23 cellular contexts compared by ENCODE assay signal in genomic region chr15:38622908-38623307, GRCh38.
"Had no signal": no experiment of that assay in that cellular context is flagged by ENCODE, and none has a peak within 500 bp of the region (broad histone marks: within the 10 kb centered on the region; RNA-seq: fewer than 3 reads in every experiment).

No MANE protein-coding gene starts in this region.

- DNase-seq: activated B cell treated with CpG ODN at 0.5 μM for 24 hours; activated CD4-positive, alpha-beta T cell treated with anti-CD3 and anti-CD28 coated beads, Interleukin-2, amount 50 U/mL, for 4 hours; activated naive CD4-positive, alpha-beta T cell; activated T-cell treated with anti-CD3 and anti-CD28 coated beads for 4 hours; activated T-cell treated with anti-CD3 and anti-CD28 coated beads, Interleukin-2, amount 50 U/mL, for 72 hours; amygdala; central memory CD4-positive, alpha-beta T cell; dermis blood vessel endothelial cell; effector CD8-positive, alpha-beta T cell; left ventricle myocardium inferior; mesendoderm; right lobe of liver; stimulated activated CD4-positive, alpha-beta T cell treated with anti-CD3 and anti-CD28 coated beads, Interleukin-2, amount 100 ng/mL, for 48 hours; uterus had no signal

- H3K27ac ChIP-seq: breast epithelium, neutrophil, right lobe of liver, thoracic aorta, uterus had no signal

- H3K9me3 ChIP-seq: breast epithelium, left ventricle myocardium inferior, neutrophil, right lobe of liver, thoracic aorta, uterus had no signal

- H3K4me1 ChIP-seq: breast epithelium, right lobe of liver, uterus had no signal

- H3K4me3 Mint-ChIP-seq: activated B cell treated with CpG ODN at 0.5 μM for 24 hours; activated T-cell treated with anti-CD3 and anti-CD28 coated beads, Interleukin-2, amount 50 U/mL, for 72 hours; nephron; stimulated activated naive CD8-positive, alpha-beta T cell treated with anti-CD3 and anti-CD28 coated beads, Interleukin-15, Interleukin-2, amounts not matched to agents 100 ng/mL and 50 ng/mL, for 24 hours had no signal

- H3K27me3 ChIP-seq: breast epithelium, neutrophil, right lobe of liver, uterus had no signal

- H3K9me3 Mint-ChIP-seq: activated B cell treated with CpG ODN at 0.5 μM for 24 hours; nephron; stimulated activated naive CD8-positive, alpha-beta T cell treated with anti-CD3 and anti-CD28 coated beads, Interleukin-15, Interleukin-2, amounts not matched to agents 100 ng/mL and 50 ng/mL, for 24 hours had no signal

- H3K4me3 ChIP-seq: breast epithelium, left ventricle myocardium inferior, lung, right lobe of liver, thoracic aorta, uterus had no signal

- H3K27me3 Mint-ChIP-seq: activated B cell treated with CpG ODN at 0.5 μM for 24 hours; stimulated activated naive CD8-positive, alpha-beta T cell treated with anti-CD3 and anti-CD28 coated beads, Interleukin-15, Interleukin-2, amounts not matched to agents 100 ng/mL and 50 ng/mL, for 24 hours had no signal

- FAIRE-seq: frontal cortex, islet of Langerhans had no signal

- H3K27ac Mint-ChIP-seq: activated B cell treated with CpG ODN at 0.5 μM for 24 hours; nephron; progenitor cell of endocrine pancreas; stimulated activated naive CD8-positive, alpha-beta T cell treated with anti-CD3 and anti-CD28 coated beads, Interleukin-15, Interleukin-2, amounts not matched to agents 100 ng/mL and 50 ng/mL, for 24 hours had no signal

- H3K36me3 ChIP-seq: breast epithelium, left ventricle myocardium inferior, neutrophil, right lobe of liver, thoracic aorta, uterus had no signal
